ENCODE assay signal across 20 cellular contexts in the genomic region with DNA sequence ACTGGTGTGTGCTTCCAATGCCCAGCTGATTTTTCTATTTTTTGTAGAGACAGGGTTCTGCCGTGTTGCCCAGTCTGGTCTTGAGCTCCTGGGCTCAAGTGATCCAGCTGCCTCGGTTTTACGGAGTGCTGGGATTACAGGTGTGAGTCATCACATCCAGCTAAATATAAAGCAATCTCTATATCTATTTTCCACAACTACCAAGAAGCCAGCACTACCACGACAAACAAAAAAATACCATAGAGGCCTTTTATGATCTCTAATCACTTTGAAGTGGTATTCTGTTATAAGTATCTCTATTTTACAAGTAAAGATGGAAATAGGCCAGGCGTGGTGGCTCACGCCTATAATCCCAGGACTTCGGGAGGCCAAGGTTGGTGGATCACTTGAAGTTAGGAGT. TPM values are rescaled to one million over a fixed set of nuclear protein-coding genes. Genes with fewer than 3 reads are reported as not detected.
DNase-seq lines count a peak whose midpoint lies in the region; ATAC-seq and TF ChIP-seq lines count a peak whose summit lies in the region.
"Had no signal": no experiment of that assay in that cellular context is flagged by ENCODE, and none has a peak within 500 bp of the region (broad histone marks: within the 10 kb centered on the region; RNA-seq: fewer than 3 reads in every experiment).

No MANE protein-coding gene starts in this region.

- H3K4me3 Mint-ChIP-seq in activated CD4-positive, alpha-beta T cell treated with anti-CD3 and anti-CD28 coated beads, Interleukin-2, amount 10 ng/mL, durations not matched to agents 24 days and 14 days = no peak overlapping the region
- H3K4me3 Mint-ChIP-seq in chondrocyte (ENCODE audit: unreplicated experiment) (no peak overlapping the region), naive B cell (no peak overlapping the region)
- H3K4me3 Mint-ChIP-seq in activated CD4-positive, alpha-beta memory T cell treated with anti-CD3 and anti-CD28 coated beads for 36 hours = no peak overlapping the region
- H3K4me3 Mint-ChIP-seq: CD4-positive, alpha-beta memory T cell had no signal

- H3K27ac Mint-ChIP-seq in activated CD4-positive, alpha-beta T cell treated with anti-CD3 and anti-CD28 coated beads, Interleukin-2, amount 10 ng/mL, durations not matched to agents 24 days and 14 days = peak overlapping the region; percentile 25
- H3K27ac Mint-ChIP-seq in chondrocyte (ENCODE audit: unreplicated experiment) (peak overlapping the region; percentile 32), naive B cell (peak overlapping the region in 4 of 6 donors; percentile 4 to 66 (median 40))
- H3K27ac Mint-ChIP-seq in activated CD4-positive, alpha-beta memory T cell treated with anti-CD3 and anti-CD28 coated beads for 36 hours = no peak overlapping the region

- no peak overlapping the region for H3K27ac ChIP-seq in right lobe of liver
- H3K27ac ChIP-seq: PC-9, SJSA1 had no signal

- H3K9me3 Mint-ChIP-seq in activated CD4-positive, alpha-beta T cell treated with anti-CD3 and anti-CD28 coated beads, Interleukin-2, amount 10 ng/mL, durations not matched to agents 24 days and 14 days = no peaks in the 10 kb centered on the region
- no peaks in the 10 kb centered on the region for H3K9me3 Mint-ChIP-seq in chondrocyte (ENCODE audit: low read depth)
- H3K9me3 Mint-ChIP-seq in naive B cell = no peaks in the 10 kb centered on the region
- no peaks in the 10 kb centered on the region for H3K9me3 Mint-ChIP-seq in activated CD4-positive, alpha-beta memory T cell treated with anti-CD3 and anti-CD28 coated beads for 36 hours
- H3K9me3 Mint-ChIP-seq: CD4-positive, alpha-beta memory T cell had no signal

- ATAC-seq in naive B cell (ENCODE audit: low read depth in 2 of 2) (no peak), GM18873 (IDR thresholded peaks at IDR 0.05; ENCODE audit: low FRiP score, unreplicated experiment) (no peak), right lobe of liver (no peak)

- H3K4me1 Mint-ChIP-seq in activated CD4-positive, alpha-beta T cell treated with anti-CD3 and anti-CD28 coated beads, Interleukin-2, amount 10 ng/mL, durations not matched to agents 24 days and 14 days = peaks cover 5% of the 10 kb centered on the region
- H3K4me1 Mint-ChIP-seq in chondrocyte (ENCODE audit: low read depth) = peaks cover 8% of the 10 kb centered on the region
- H3K4me1 Mint-ChIP-seq in naive B cell = peaks cover 0 to 17% (median 4%) of the 10 kb centered on the region in 3 donors
- peaks cover 14% of the 10 kb centered on the region for H3K4me1 Mint-ChIP-seq in activated CD4-positive, alpha-beta memory T cell treated with anti-CD3 and anti-CD28 coated beads for 36 hours (ENCODE audit: low read depth)

- H3K9me3 ChIP-seq in right lobe of liver = no peaks in the 10 kb centered on the region
- H3K9me3 ChIP-seq: SJSA1 had no signal

- no peaks in the 10 kb centered on the region for H3K4me1 ChIP-seq in right lobe of liver
- H3K4me1 ChIP-seq: SJSA1 had no signal

- CTCF ChIA-PET in activated CD4-positive, alpha-beta memory T cell treated with anti-CD3 and anti-CD28 coated beads for 36 hours (lab: Charles Lee) = no interaction called here

- POLR2A ChIA-PET in activated CD4-positive, alpha-beta memory T cell treated with anti-CD3 and anti-CD28 coated beads for 36 hours (lab: Charles Lee) = no interaction called here

- H3K27me3 Mint-ChIP-seq in activated CD4-positive, alpha-beta T cell treated with anti-CD3 and anti-CD28 coated beads, Interleukin-2, amount 10 ng/mL, durations not matched to agents 24 days and 14 days = no peaks in the 10 kb centered on the region
- H3K27me3 Mint-ChIP-seq in chondrocyte (ENCODE audit: low read depth) (no peaks in the 10 kb centered on the region), naive B cell (no peaks in the 10 kb centered on the region)
- H3K27me3 Mint-ChIP-seq in activated CD4-positive, alpha-beta memory T cell treated with anti-CD3 and anti-CD28 coated beads for 36 hours = no peaks in the 10 kb centered on the region
- H3K27me3 Mint-ChIP-seq: CD4-positive, alpha-beta memory T cell had no signal

- TF ChIP-seq CTCF in chondrocyte (IDR thresholded peaks at IDR 0.05) (no peak), right lobe of liver (IDR thresholded peaks at IDR 0.05) (no peak)

- 91% methylated on average over 7 of the region's 7 CpGs for WGBS in right lobe of liver (ENCODE audit: insufficient coverage, low coverage, low lambda C conversion rate, missing lambda C conversion rate)

- no peak overlapping the region for H3K4me3 ChIP-seq in right lobe of liver
- H3K4me3 ChIP-seq: PC-9, SJSA1 had no signal

- H3K27me3 ChIP-seq in right lobe of liver = no peaks in the 10 kb centered on the region
- H3K27me3 ChIP-seq: SJSA1 had no signal

- DNase-seq in activated CD4-positive, alpha-beta T cell treated with anti-CD3 and anti-CD28 coated beads, Interleukin-2, amount 10 ng/mL, durations not matched to agents 24 days and 14 days = no peak
- no peak for DNase-seq in activated CD4-positive, alpha-beta T cell treated with anti-CD3 and anti-CD28 coated beads for 1 hour
- no peak for DNase-seq in chondrocyte (ENCODE audit: low spot score)
- no peak for DNase-seq in naive B cell
- no peak for DNase-seq in activated CD4-positive, alpha-beta memory T cell treated with anti-CD3 and anti-CD28 coated beads for 36 hours
- DNase-seq in right lobe of liver = no peak
- no peak for DNase-seq in hepatic stellate cell (ENCODE audit: low spot score)
- DNase-seq: 8988T; Calu3; CD4-positive, alpha-beta memory T cell; DMS79; KBM-7; NCI-H1092; NCI-H146; NCI-H2081 treated with DMSO at 0.1 percent for 48 hours; NCI-H510A treated with DMSO at 0.1 percent for 48 hours; NCI-H82; PC-9 had no signal

- H3K36me3 ChIP-seq in right lobe of liver = peaks cover 0 to 12% (median 0%) of the 10 kb centered on the region in 4 donors

- no peak for TF ChIP-seq POLR2A in right lobe of liver (IDR thresholded peaks at IDR 0.05)

- peaks cover 32% of the 10 kb centered on the region for H3K36me3 Mint-ChIP-seq in activated CD4-positive, alpha-beta T cell treated with anti-CD3 and anti-CD28 coated beads, Interleukin-2, amount 10 ng/mL, durations not matched to agents 24 days and 14 days (ENCODE audit: low read depth)
- H3K36me3 Mint-ChIP-seq in chondrocyte (ENCODE audit: low read depth) (peaks cover 9% of the 10 kb centered on the region), naive B cell (peaks cover 8 to 10% of the 10 kb centered on the region in 2 donors)
- peaks cover 17% of the 10 kb centered on the region for H3K36me3 Mint-ChIP-seq in activated CD4-positive, alpha-beta memory T cell treated with anti-CD3 and anti-CD28 coated beads for 36 hours

- intact Hi-C loops in activated CD4-positive, alpha-beta T cell treated with anti-CD3 and anti-CD28 coated beads, Interleukin-2, amount 10 ng/mL, durations not matched to agents 24 days and 14 days (cut with micrococcal nuclease) = no loop called here
- intact Hi-C loops in activated CD4-positive, alpha-beta memory T cell treated with anti-CD3 and anti-CD28 coated beads for 36 hours (cut with micrococcal nuclease) = no loop called here
- intact Hi-C loops in right lobe of liver (cut with DNase I) = no loop called here

RNA-seq across cellular contexts. Expression of a gene that starts 34.7 kb away (rescaled TPM):
- total RNA-seq in activated CD4-positive, alpha-beta T cell treated with anti-CD3 and anti-CD28 coated beads, Interleukin-2, amount 10 ng/mL, durations not matched to agents 24 days and 14 days = 5.7 and 8.7 TPM in 2 replicates
- 5.6 to 10.4 TPM (median 9.7 TPM) in 3 replicates for total RNA-seq in chondrocyte
- polyA plus RNA-seq in naive B cell (ENCODE audit: low read depth in 6 of 6) = 10 to 100 TPM; 26.0 to 50.0 (median 41.7) TPM
- total RNA-seq in activated CD4-positive, alpha-beta memory T cell treated with anti-CD3 and anti-CD28 coated beads for 36 hours = 10 to 100 TPM; 14.7 to 15.9 TPM
- total RNA-seq in right lobe of liver = 10 to 100 TPM; 10.2 to 12.0 (median 10.6) TPM
